Comparison of ENCODE assay signal across 8 cellular contexts in the genomic region with DNA sequence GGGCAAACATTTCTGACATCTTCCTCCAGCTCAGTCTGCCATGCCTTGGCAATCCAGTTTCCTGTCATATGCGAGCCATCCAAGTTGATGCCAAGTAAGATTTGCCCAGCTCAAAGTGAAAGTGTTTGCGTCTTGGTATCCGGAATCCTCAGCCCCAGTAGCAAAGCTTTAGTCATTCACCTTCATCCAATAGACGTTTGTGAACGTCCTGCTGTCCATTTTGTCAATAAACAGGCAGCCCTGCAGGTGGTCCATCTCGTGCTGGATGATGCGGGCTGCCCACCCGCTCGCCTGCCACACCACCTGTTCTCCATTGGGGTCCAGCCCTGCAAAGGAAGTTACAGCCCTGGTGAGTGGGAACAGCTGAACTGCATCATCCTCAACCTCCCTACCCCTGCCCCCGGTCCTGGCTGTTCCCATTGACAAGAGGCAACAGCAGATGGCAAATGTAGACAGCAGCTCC. TPM values are rescaled to one million over a fixed set of nuclear protein-coding genes. Genes with fewer than 3 reads are reported as not detected.
DNase-seq lines count a peak whose midpoint lies in the region; ATAC-seq and TF ChIP-seq lines count a peak whose summit lies in the region.

No MANE protein-coding gene starts in this region.

- no peaks in the 10 kb centered on the region for H3K9me3 ChIP-seq in OCI-LY1 (ENCODE audit: low read length)
- H3K9me3 ChIP-seq in colonic mucosa = no peaks in the 10 kb centered on the region
- H3K9me3 ChIP-seq in transverse colon = no peaks in the 10 kb centered on the region

- peaks cover 59% of the 10 kb centered on the region for H3K36me3 ChIP-seq in OCI-LY1 (ENCODE audit: insufficient read depth, low read length)
- H3K36me3 ChIP-seq in colonic mucosa = no peaks in the 10 kb centered on the region
- peaks cover 0 to 8% (median 2%) of the 10 kb centered on the region in 4 donors for H3K36me3 ChIP-seq in transverse colon

- no peak for TF ChIP-seq POLR2A in transverse colon (IDR thresholded peaks at IDR 0.05)

- H3K79me2 ChIP-seq in OCI-LY1 (ENCODE audit: insufficient read depth, low read length) = peaks cover 45% of the 10 kb centered on the region

- no peak for TF ChIP-seq CTCF in OCI-LY1 (IDR thresholded peaks at IDR 0.05; ENCODE audit: low read length)
- TF ChIP-seq CTCF in colonic mucosa (IDR thresholded peaks at IDR 0.05) = no peak
- no peak for TF ChIP-seq CTCF in osteocyte (IDR thresholded peaks at IDR 0.05)
- no peak for TF ChIP-seq CTCF in transverse colon (IDR thresholded peaks at IDR 0.05)

- H2AFZ ChIP-seq in OCI-LY1 (ENCODE audit: low read length) = no peak overlapping the region

- no peak for ATAC-seq in HG03442 (IDR thresholded peaks at IDR 0.05; ENCODE audit: unreplicated experiment)
- no peak for ATAC-seq in HG02571 (IDR thresholded peaks at IDR 0.05; ENCODE audit: unreplicated experiment)
- ATAC-seq in HG03378 (IDR thresholded peaks at IDR 0.05; ENCODE audit: unreplicated experiment) = no peak

- H3K4me3 Mint-ChIP-seq in osteocyte (ENCODE audit: unreplicated experiment) = peak overlapping the region; percentile 79

- TF ChIP-seq EP300 in transverse colon (IDR thresholded peaks at IDR 0.05; ENCODE audit: low read depth) = no peak

- peaks cover 15% of the 10 kb centered on the region for H3K36me3 Mint-ChIP-seq in osteocyte (ENCODE audit: unreplicated experiment)

- H3K4me1 ChIP-seq in OCI-LY1 (ENCODE audit: insufficient read depth, low read length, severe bottlenecking) (peaks cover 44% of the 10 kb centered on the region), colonic mucosa (peaks cover 34% of the 10 kb centered on the region), transverse colon (peaks cover 15 to 59% (median 49%) of the 10 kb centered on the region in 4 donors)

- H3K27me3 Mint-ChIP-seq in osteocyte (ENCODE audit: unreplicated experiment) = no peaks in the 10 kb centered on the region

- H3K9ac ChIP-seq in OCI-LY1 (ENCODE audit: low read length) = peak overlapping the region; percentile 76
- H3K9ac ChIP-seq in colonic mucosa (ENCODE audit: low read depth in 2 of 2, low read length in 2 of 2) = peak overlapping the region; percentile 47 to 81

- intact Hi-C loops in colonic mucosa (cut with DNase I) (no loop called here), transverse colon (cut with DNase I; ENCODE audit: low total_unique reads) (no loop called here)

- peak overlapping the region; percentile 82 for H3K4me2 ChIP-seq in OCI-LY1 (ENCODE audit: low read length)

- peaks cover 28% of the 10 kb centered on the region for H3K4me1 Mint-ChIP-seq in osteocyte (ENCODE audit: unreplicated experiment)

- H3F3A ChIP-seq in OCI-LY1 (ENCODE audit: insufficient read depth, low read length) = no peaks in the 10 kb centered on the region

- no peaks in the 10 kb centered on the region for H3K27me3 ChIP-seq in OCI-LY1 (ENCODE audit: insufficient read depth, low read length)
- H3K27me3 ChIP-seq in colonic mucosa = no peaks in the 10 kb centered on the region
- H3K27me3 ChIP-seq in transverse colon = no peaks in the 10 kb centered on the region

- H4K20me1 ChIP-seq in OCI-LY1 (ENCODE audit: insufficient read depth, low read length) = no peaks in the 10 kb centered on the region

- H3K27ac ChIP-seq in OCI-LY1 (ENCODE audit: low read depth, low read length, poor library complexity, severe bottlenecking) = peak overlapping the region; percentile 28
- no peak overlapping the region for H3K27ac ChIP-seq in colonic mucosa
- peak overlapping the region in 2 of 4 donors; percentile 7 to 93 for H3K27ac ChIP-seq in transverse colon

- H3K9me3 Mint-ChIP-seq in osteocyte (ENCODE audit: unreplicated experiment) = no peaks in the 10 kb centered on the region

- H3K9me2 ChIP-seq in OCI-LY1 (ENCODE audit: low read depth, low read length) = no peaks in the 10 kb centered on the region

- 37% methylated on average over 10 of the region's 10 CpGs; no CpG with 5 or more reads in 1 of the 2 donors for WGBS in transverse colon (ENCODE audit: low coverage in 1 of 2), 2 donors

- DNase-seq in EH (ENCODE audit: low read depth) (peak; percentile 60), colonic mucosa (no peak), osteocyte (ENCODE audit: extremely low spot score, unreplicated experiment) (no peak), transverse colon (no peak)

- H3K27ac Mint-ChIP-seq in osteocyte (ENCODE audit: unreplicated experiment) = peak overlapping the region; percentile 73

- H3K4me3 ChIP-seq in OCI-LY1 (ENCODE audit: low read depth, low read length, poor library complexity, severe bottlenecking) (peak overlapping the region; percentile 84), colonic mucosa (peak overlapping the region; percentile 99), transverse colon (peak overlapping the region in 1 of 4 donors; percentile 82)

- in situ Hi-C loops in transverse colon (cut with MboI; ENCODE audit: low pct_ligation_motif_present in 1 of 4, low pct_unique_long_range_greater_than_20kb in 1 of 4, low sequenced_read_pairs in 3 of 4) = no loop called here

RNA-seq across cellular contexts. Expression of gene PDF, which starts 1.5 kb away (rescaled TPM):
- total RNA-seq in colonic mucosa = 10 to 100 TPM; 13.2 to 35.1 TPM
- 11.8 and 12.6 TPM in 2 replicates for total RNA-seq in osteocyte
- 10 to 100 TPM in 2 of 4 donors, 1 to 10 TPM in 2; 2.2 to 19.5 (median 8.8) TPM for total RNA-seq in transverse colon

RNA-seq across cellular contexts. Expression of gene COG8, which starts 10.5 kb away (rescaled TPM):
- total RNA-seq in colonic mucosa = 10 to 100 TPM; 28.4 to 44.5 TPM
- 50.8 and 52.3 TPM in 2 replicates for total RNA-seq in osteocyte
- 10 to 100 TPM; 29.5 to 52.0 (median 48.3) TPM for total RNA-seq in transverse colon

RNA-seq across cellular contexts. Expression of gene NIP7, which starts 10.7 kb away (rescaled TPM):
- 10 to 100 TPM; 22.0 to 23.7 TPM for total RNA-seq in colonic mucosa
- 21.1 and 22.7 TPM in 2 replicates for total RNA-seq in osteocyte
- 10 to 100 TPM in 2 of 4 donors, 1 to 10 TPM in 2; 1.8 to 17.3 (median 8.9) TPM for total RNA-seq in transverse colon

RNA-seq across cellular contexts. Expression of gene VPS4A, which starts 17.7 kb away (rescaled TPM):
- 10 to 100 TPM; 32.0 to 33.6 TPM for total RNA-seq in colonic mucosa
- 33.6 and 34.7 TPM in 2 replicates for total RNA-seq in osteocyte
- 100 to 1,000 TPM in 1 of 4 donors, 10 to 100 TPM in 3; 11.9 to 151 (median 42.7) TPM for total RNA-seq in transverse colon

RNA-seq across cellular contexts. Expression of gene TMED6, which starts 22.7 kb away (rescaled TPM):
- 1 to 10 TPM; 3.6 to 6.0 TPM for total RNA-seq in colonic mucosa
- total RNA-seq in osteocyte = 0.40 and 0.94 TPM in 2 replicates
- 1 to 10 TPM in 2 of 4 donors, not detected in 2; 5.7 to 6.8 TPM for total RNA-seq in transverse colon
